ENCODE assay signal across 8 cellular contexts in genomic region chr19:54653181-54653809, GRCh38. TPM values are rescaled to one million over a fixed set of nuclear protein-coding genes. Genes with fewer than 3 reads are reported as not detected.
DNase-seq lines count a peak whose midpoint lies in the region; FAIRE-seq and TF ChIP-seq lines count a peak whose summit lies in the region.

No MANE protein-coding gene starts in this region.

- DNase-seq in AG20443 (ENCODE audit: low spot score) (peak; percentile 35), GM19240 (ENCODE audit: insufficient read length, low spot score) (peak; percentile 33), PC-9 (no peak), fibroblast of the aortic adventitia (ENCODE audit: low read depth) (peak; percentile 24), urothelium cell line (ENCODE audit: low spot score) (peak; percentile 37), GOT3 (lab: John Stamatoyannopoulos, UW) (no peak), NCI-H2081 treated with DMSO at 0.1 percent for 48 hours (lab: John Stamatoyannopoulos, UW) (no peak), ecto neural progenitor cell (ENCODE audit: low spot score) (no peak)

- H3K79me2 ChIP-seq in PC-9 (ENCODE audit: low read depth) = no peaks in the 10 kb centered on the region

- H3F3A ChIP-seq in PC-9 (ENCODE audit: insufficient read depth, low read depth) = no peaks in the 10 kb centered on the region

- H3K4me1 ChIP-seq in PC-9 (replicated peaks; ENCODE audit: insufficient read depth) = no peaks in the 10 kb centered on the region

- no peaks in the 10 kb centered on the region for H3K9me3 ChIP-seq in PC-9 (ENCODE audit: insufficient read depth, low read depth)

- TF ChIP-seq CTCF in PC-9 (conservative IDR thresholded peaks at IDR 0.05) = peak; percentile 86
- TF ChIP-seq CTCF in fibroblast of the aortic adventitia (IDR thresholded peaks at IDR 0.05; ENCODE audit: insufficient read depth, low read length) = peak; percentile 31

- H3K4me3 ChIP-seq in PC-9 (no peak overlapping the region), fibroblast of the aortic adventitia (ENCODE audit: low read depth, low read length) (no peak overlapping the region)

- no peaks in the 10 kb centered on the region for H3K36me3 ChIP-seq in PC-9 (ENCODE audit: low read depth)

- 0 out of 2 replicates have a peak, but pooled peaks cover 9% of the 10 kb centered on the region for H4K20me1 ChIP-seq in PC-9 (ENCODE audit: insufficient read depth)

- H2AFZ ChIP-seq in PC-9 = no peak overlapping the region

- H3K4me2 ChIP-seq in PC-9 = no peak overlapping the region

- H3K9me2 ChIP-seq in PC-9 (ENCODE audit: insufficient read depth) = no peaks in the 10 kb centered on the region

- BruUV-seq in PC-9 (replicated peaks; lab: Mats Ljungman, UMichigan) = no TSS peak

- H3K27ac ChIP-seq in PC-9 = no peak overlapping the region

- intact Hi-C loops in PC-9 (cut with micrococcal nuclease; ENCODE audit: unreplicated experiment) = loop anchor here (5.0 to 10.0 kb wide), 2 partner anchors 982 to 1679 kb away; no protein-coding TSS in a partner anchor

- CTCF ChIA-PET in PC-9 (lab: Charles Lee) = no interaction called here

- FAIRE-seq in urothelium cell line (lab: Jason Lieb, UNC) = peak; percentile 63

- peaks cover 43% of the 10 kb centered on the region for H3K27me3 ChIP-seq in PC-9 (ENCODE audit: insufficient read depth, low read depth)

- POLR2A ChIA-PET in PC-9 (lab: Charles Lee; ENCODE audit: unreplicated experiment) = no interaction called here

RNA-seq across cellular contexts. Expression of gene LILRB4, which starts 9.5 kb away (rescaled TPM):
- not detected in 2 replicates for total RNA-seq in PC-9 (2021)
- not detected in 2 replicates for total RNA-seq in fibroblast of the aortic adventitia (ENCODE audit: low replicate concordance)

RNA-seq across cellular contexts. Expression of gene LILRB1, which starts 23.0 kb away (rescaled TPM):
- total RNA-seq in PC-9 (2021) = not detected in 2 replicates
- not detected in 2 replicates for total RNA-seq in fibroblast of the aortic adventitia (ENCODE audit: low replicate concordance)

RNA-seq across cellular contexts. Expression of gene LILRA1, which starts 59.9 kb away (rescaled TPM):
- total RNA-seq in PC-9 (2021) (not detected in 2 replicates), fibroblast of the aortic adventitia (ENCODE audit: low replicate concordance) (not detected in 2 replicates)

Comparison
In these comparisons a context has a peak if more than half of its experiments do, and no peak if none do; other contexts are left out.
1. DNase-seq: peak in AG20443 (single experiment), GM19240 (single experiment), fibroblast of the aortic adventitia (single experiment) and urothelium cell line (single experiment); none in PC-9 (0 of 2), GOT3 (single experiment), NCI-H2081 treated with DMSO at 0.1 percent for 48 hours (single experiment) and ecto neural progenitor cell (single experiment).